8 cellular contexts compared by ENCODE assay signal in genomic region chr11:46381836-46382643, GRCh38. TPM values are rescaled to one million over a fixed set of nuclear protein-coding genes. Genes with fewer than 3 reads are reported as not detected.
DNase-seq lines count a peak whose midpoint lies in the region; ATAC-seq and TF ChIP-seq lines count a peak whose summit lies in the region.

No MANE protein-coding gene starts in this region.

- H3K9me3 ChIP-seq in DOHH2 (ENCODE audit: control insufficient read depth, insufficient read depth, low read length) (no peaks in the 10 kb centered on the region), body of pancreas (no peaks in the 10 kb centered on the region), mucosa of rectum (ENCODE audit: control insufficient read depth in 2 of 2, low read length in 2 of 2) (no peaks in the 10 kb centered on the region)

- no peaks in the 10 kb centered on the region for H3F3A ChIP-seq in DOHH2 (ENCODE audit: control insufficient read depth, insufficient read depth)

- H3K27me3 ChIP-seq in DOHH2 (ENCODE audit: control insufficient read depth, low read length) (peaks cover 29% of the 10 kb centered on the region), body of pancreas (peaks cover 0 to 10% of the 10 kb centered on the region in 2 donors), mucosa of rectum (ENCODE audit: control insufficient read depth in 2 of 2, insufficient read depth in 2 of 2, low read length in 2 of 2) (peaks cover 0 to 15% of the 10 kb centered on the region in 2 donors)

- no peaks in the 10 kb centered on the region for H3K9me2 ChIP-seq in DOHH2 (replicated peaks; ENCODE audit: control insufficient read depth, low read length)

- no peaks in the 10 kb centered on the region for H3K79me2 ChIP-seq in DOHH2 (ENCODE audit: control insufficient read depth, low read length)

- H3K9ac ChIP-seq in mucosa of rectum (ENCODE audit: low read depth in 1 of 2, low read length in 2 of 2) = peak overlapping the region in 1 of 2 donors; percentile 69

- H3K36me3 ChIP-seq in DOHH2 (ENCODE audit: control insufficient read depth, low read length) (peaks cover 4% of the 10 kb centered on the region; the same call in 1 of the 2 replicates), body of pancreas (replicated peaks in 1 of 2; ENCODE audit: insufficient read depth in 1 of 2, low read depth in 2 of 2) (no peaks in the 10 kb centered on the region), mucosa of rectum (ENCODE audit: control insufficient read depth in 2 of 2, insufficient read depth in 2 of 2, low read length in 2 of 2) (peaks cover 0 to 2% of the 10 kb centered on the region in 2 donors)

- H3K4me2 ChIP-seq in DOHH2 (ENCODE audit: low read length) = peak overlapping the region; percentile 70

- TF ChIP-seq CTCF in DOHH2 (IDR thresholded peaks at IDR 0.05; ENCODE audit: low read depth, low read length, poor library complexity, severe bottlenecking) (no peak), body of pancreas (IDR thresholded peaks at IDR 0.05) (no peak)

- no peaks in the 10 kb centered on the region; the same call in 1 of the 2 replicates for H4K20me1 ChIP-seq in DOHH2 (ENCODE audit: control insufficient read depth, insufficient read depth, low read depth, low read length)

- peak; percentile 44 for DNase-seq in KBM-7
- no peak for DNase-seq in body of pancreas
- no peak for DNase-seq in SIG-M5 treated with dmso at 0.1 percent for 504 hours (lab: John Stamatoyannopoulos, UW; ENCODE audit: unreplicated experiment)
- DNase-seq in SHP77 treated with DMSO at 0.1 percent for 48 hours (lab: John Stamatoyannopoulos, UW) = no peak
- no peak for DNase-seq in globus pallidus (ENCODE audit: low spot score)

- ATAC-seq in body of pancreas (peak; percentile 3), HG03025 (IDR thresholded peaks at IDR 0.05; ENCODE audit: low FRiP score, unreplicated experiment) (no peak)

- in situ Hi-C loops in KBM-7 (cut with MboI; ENCODE audit: low pct_unique_long_range_greater_than_20kb, low sequenced_read_pairs) = loop anchor here (10.0 kb wide), 1 partner anchor 193 kb away; no protein-coding TSS in a partner anchor

- H3K4me3 ChIP-seq in DOHH2 (ENCODE audit: low read length) = peak overlapping the region; percentile 46
- H3K4me3 ChIP-seq in body of pancreas = peak overlapping the region in 1 of 2 donors; percentile 31
- peak overlapping the region; percentile 62 to 64 for H3K4me3 ChIP-seq in mucosa of rectum (ENCODE audit: low read length in 2 of 2)

- H3K27ac ChIP-seq in DOHH2 (ENCODE audit: low read depth, low read length) (no peak overlapping the region), body of pancreas (no peak overlapping the region), mucosa of rectum (ENCODE audit: low read depth in 2 of 2, low read length in 2 of 2) (peak overlapping the region in 1 of 2 donors; percentile 55)

- peaks cover 18% of the 10 kb centered on the region for H3K4me1 ChIP-seq in DOHH2 (ENCODE audit: control insufficient read depth, low read length)
- H3K4me1 ChIP-seq in body of pancreas = peaks cover 28% of the 10 kb centered on the region
- H3K4me1 ChIP-seq in mucosa of rectum (ENCODE audit: control insufficient read depth in 2 of 2, insufficient read depth in 2 of 2, low read length in 2 of 2) = peaks cover 14 to 36% of the 10 kb centered on the region in 2 donors

- intact Hi-C loops in body of pancreas (cut with DNase I) = no loop called here

- 5 to 15% methylated on average over 13 to 65 of the region's 65 CpGs for WGBS in body of pancreas, 2 donors

- TF ChIP-seq POLR2A in body of pancreas (IDR thresholded peaks at IDR 0.05) = no peak

RNA-seq across cellular contexts. Expression of gene MDK, which starts 0.6 kb away (rescaled TPM):
- total RNA-seq in body of pancreas = 10 to 100 TPM; 36.9 to 63.0 TPM

RNA-seq across cellular contexts. Expression of gene CHRM4, which starts 9.5 kb away (rescaled TPM):
- not detected for total RNA-seq in body of pancreas

RNA-seq across cellular contexts. Expression of gene DGKZ, which starts 34.8 kb away (rescaled TPM):
- total RNA-seq in body of pancreas = 10 to 100 TPM; 79.4 to 86.4 TPM
